Comparison of ENCODE assay signal across 2 cellular contexts in genomic region chr4:1405636-1406415, GRCh38.
TF ChIP-seq lines count a peak whose summit lies in the region.

No MANE protein-coding gene starts in this region.

TF ChIP-seq in SK-N-SH, 30 proteins besides CTCF, POLR2A, EP300 and RAD21 (continued from another document):
- TF ChIP-seq, protein P1, sequence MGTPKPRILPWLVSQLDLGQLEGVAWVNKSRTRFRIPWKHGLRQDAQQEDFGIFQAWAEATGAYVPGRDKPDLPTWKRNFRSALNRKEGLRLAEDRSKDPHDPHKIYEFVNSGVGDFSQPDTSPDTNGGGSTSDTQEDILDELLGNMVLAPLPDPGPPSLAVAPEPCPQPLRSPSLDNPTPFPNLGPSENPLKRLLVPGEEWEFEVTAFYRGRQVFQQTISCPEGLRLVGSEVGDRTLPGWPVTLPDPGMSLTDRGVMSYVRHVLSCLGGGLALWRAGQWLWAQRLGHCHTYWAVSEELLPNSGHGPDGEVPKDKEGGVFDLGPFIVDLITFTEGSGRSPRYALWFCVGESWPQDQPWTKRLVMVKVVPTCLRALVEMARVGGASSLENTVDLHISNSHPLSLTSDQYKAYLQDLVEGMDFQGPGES (IDR thresholded peaks at IDR 0.05; ENCODE audit: low read depth, low read length) = no peak
- TF ChIP-seq EZH2phosphoT487 (IDR thresholded peaks at IDR 0.05; ENCODE audit: borderline replicate concordance, low read depth) = no peak
- TF ChIP-seq, protein P2, sequence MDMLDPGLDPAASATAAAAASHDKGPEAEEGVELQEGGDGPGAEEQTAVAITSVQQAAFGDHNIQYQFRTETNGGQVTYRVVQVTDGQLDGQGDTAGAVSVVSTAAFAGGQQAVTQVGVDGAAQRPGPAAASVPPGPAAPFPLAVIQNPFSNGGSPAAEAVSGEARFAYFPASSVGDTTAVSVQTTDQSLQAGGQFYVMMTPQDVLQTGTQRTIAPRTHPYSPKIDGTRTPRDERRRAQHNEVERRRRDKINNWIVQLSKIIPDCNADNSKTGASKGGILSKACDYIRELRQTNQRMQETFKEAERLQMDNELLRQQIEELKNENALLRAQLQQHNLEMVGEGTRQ (IDR thresholded peaks at IDR 0.05; ENCODE audit: borderline replicate concordance, low read depth, low read length) = no peak
- TF ChIP-seq RXRA (IDR thresholded peaks at IDR 0.05; ENCODE audit: borderline replicate concordance, low read depth) = no peak
- TF ChIP-seq MXI1 (IDR thresholded peaks at IDR 0.05; ENCODE audit: low read depth, low read length) = no peak
- no peak for TF ChIP-seq ELF1 (IDR thresholded peaks at IDR 0.05)
- no peak for TF ChIP-seq FOXM1 (IDR thresholded peaks at IDR 0.05; ENCODE audit: low read depth)
- no peak for TF ChIP-seq REST (IDR thresholded peaks at IDR 0.05; ENCODE audit: low read depth, low read length)
- no peak for TF ChIP-seq POLR2AphosphoS5 (IDR thresholded peaks at IDR 0.05; ENCODE audit: low read depth, low read length)
- TF ChIP-seq GABPA (IDR thresholded peaks at IDR 0.05; ENCODE audit: low read depth) = no peak
- TF ChIP-seq TCF12 (IDR thresholded peaks at IDR 0.05) = no peak
- no peak for TF ChIP-seq YY1 (IDR thresholded peaks at IDR 0.05; ENCODE audit: low read depth)
- TF ChIP-seq USF1 (IDR thresholded peaks at IDR 0.05; ENCODE audit: borderline replicate concordance, low read depth) = no peak

TF ChIP-seq in SK-N-SH treated with all-trans-retinoic acid at 6 μM for 48 hours, 23 proteins besides CTCF, POLR2A, EP300 and RAD21 (continued from another document):
- no peak for TF ChIP-seq ZNF565 (CRISPR knock-in tag; conservative IDR thresholded peaks at IDR 0.05; ENCODE audit: low read depth)
- TF ChIP-seq, protein P3, sequence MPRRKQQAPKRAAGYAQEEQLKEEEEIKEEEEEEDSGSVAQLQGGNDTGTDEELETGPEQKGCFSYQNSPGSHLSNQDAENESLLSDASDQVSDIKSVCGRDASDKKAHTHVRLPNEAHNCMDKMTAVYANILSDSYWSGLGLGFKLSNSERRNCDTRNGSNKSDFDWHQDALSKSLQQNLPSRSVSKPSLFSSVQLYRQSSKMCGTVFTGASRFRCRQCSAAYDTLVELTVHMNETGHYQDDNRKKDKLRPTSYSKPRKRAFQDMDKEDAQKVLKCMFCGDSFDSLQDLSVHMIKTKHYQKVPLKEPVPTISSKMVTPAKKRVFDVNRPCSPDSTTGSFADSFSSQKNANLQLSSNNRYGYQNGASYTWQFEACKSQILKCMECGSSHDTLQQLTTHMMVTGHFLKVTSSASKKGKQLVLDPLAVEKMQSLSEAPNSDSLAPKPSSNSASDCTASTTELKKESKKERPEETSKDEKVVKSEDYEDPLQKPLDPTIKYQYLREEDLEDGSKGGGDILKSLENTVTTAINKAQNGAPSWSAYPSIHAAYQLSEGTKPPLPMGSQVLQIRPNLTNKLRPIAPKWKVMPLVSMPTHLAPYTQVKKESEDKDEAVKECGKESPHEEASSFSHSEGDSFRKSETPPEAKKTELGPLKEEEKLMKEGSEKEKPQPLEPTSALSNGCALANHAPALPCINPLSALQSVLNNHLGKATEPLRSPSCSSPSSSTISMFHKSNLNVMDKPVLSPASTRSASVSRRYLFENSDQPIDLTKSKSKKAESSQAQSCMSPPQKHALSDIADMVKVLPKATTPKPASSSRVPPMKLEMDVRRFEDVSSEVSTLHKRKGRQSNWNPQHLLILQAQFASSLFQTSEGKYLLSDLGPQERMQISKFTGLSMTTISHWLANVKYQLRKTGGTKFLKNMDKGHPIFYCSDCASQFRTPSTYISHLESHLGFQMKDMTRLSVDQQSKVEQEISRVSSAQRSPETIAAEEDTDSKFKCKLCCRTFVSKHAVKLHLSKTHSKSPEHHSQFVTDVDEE (CRISPR knock-in tag; IDR thresholded peaks at IDR 0.05) = no peak
- TF ChIP-seq GLIS3 (CRISPR knock-in tag; IDR thresholded peaks at IDR 0.05) = no peak
- no peak for TF ChIP-seq RARB (CRISPR knock-in tag; IDR thresholded peaks at IDR 0.05)
- no peak for TF ChIP-seq CSDC2 (CRISPR knock-in tag; IDR thresholded peaks at IDR 0.05)
